In genomic region chr2:48946444-48947048, GRCh38 we compare ENCODE assay signal across 8 cellular contexts.
DNase-seq lines count a peak whose midpoint lies in the region; TF ChIP-seq lines count a peak whose summit lies in the region.

No MANE protein-coding gene starts in this region.

- H3K9me3 ChIP-seq in OCI-LY1 (ENCODE audit: low read length), result no peaks in the 10 kb centered on the region

- no peak overlapping the region for H3K27ac ChIP-seq in OCI-LY1 (ENCODE audit: low read depth, low read length, poor library complexity, severe bottlenecking)

- H3K9ac ChIP-seq in OCI-LY1 (ENCODE audit: low read length), result no peak overlapping the region

- no peak overlapping the region for H3K4me2 ChIP-seq in OCI-LY1 (ENCODE audit: low read length)

- H3K36me3 ChIP-seq in GM06990 (ENCODE audit: control insufficient read depth, insufficient read depth, low read length), result no peaks in the 10 kb centered on the region
- H3K36me3 ChIP-seq in H7 (replicated peaks; ENCODE audit: control insufficient read depth, insufficient read depth, low read length), result no peaks in the 10 kb centered on the region
- no peaks in the 10 kb centered on the region for H3K36me3 ChIP-seq in OCI-LY1 (ENCODE audit: insufficient read depth, low read length)

- H3K79me2 ChIP-seq in OCI-LY1 (ENCODE audit: insufficient read depth, low read length), result no peaks in the 10 kb centered on the region

- peak; percentile 78 for TF ChIP-seq CTCF in GM06990 (IDR thresholded peaks at IDR 0.05; ENCODE audit: insufficient read depth, low read length, poor library complexity, severe bottlenecking)
- TF ChIP-seq CTCF in OCI-LY1 (IDR thresholded peaks at IDR 0.05; ENCODE audit: low read length), result peak; percentile 93

- no peaks in the 10 kb centered on the region for H3F3A ChIP-seq in OCI-LY1 (ENCODE audit: insufficient read depth, low read length)

- H3K4me3 ChIP-seq in GM06990 (replicated peaks; ENCODE audit: low read depth, low read length) (no peak overlapping the region), H7 (ENCODE audit: insufficient read depth, low read depth, low read length) (no peak overlapping the region), OCI-LY1 (ENCODE audit: low read depth, low read length, poor library complexity, severe bottlenecking) (no peak overlapping the region)
- H3K4me3 ChIP-seq in Jurkat, Clone E6-1 (ENCODE audit: low read length), result no peak overlapping the region

- no peaks in the 10 kb centered on the region for H3K4me1 ChIP-seq in OCI-LY1 (ENCODE audit: insufficient read depth, low read length, severe bottlenecking)

- no peaks in the 10 kb centered on the region for H3K9me2 ChIP-seq in OCI-LY1 (ENCODE audit: low read depth, low read length)

- H3K27me3 ChIP-seq in GM06990 (replicated peaks; ENCODE audit: control insufficient read depth, insufficient read depth, low read length), result no peaks in the 10 kb centered on the region
- H3K27me3 ChIP-seq in H7 (ENCODE audit: control insufficient read depth, insufficient read depth, low read length), result no peaks in the 10 kb centered on the region
- H3K27me3 ChIP-seq in OCI-LY1 (ENCODE audit: insufficient read depth, low read length), result no peaks in the 10 kb centered on the region

- H2AFZ ChIP-seq in OCI-LY1 (ENCODE audit: low read length), result no peak overlapping the region

- no peaks in the 10 kb centered on the region for H4K20me1 ChIP-seq in OCI-LY1 (ENCODE audit: insufficient read depth, low read length)

- DNase-seq in 8988T (peak; percentile 13), GM06990 (ENCODE audit: extremely low read depth, insufficient read length) (peak; percentile 18), H7 (peak; percentile 60), astrocyte of the hippocampus (ENCODE audit: low read depth, low spot score) (peak; percentile 74), iPS DF 19.7 (ENCODE audit: low read depth, low spot score) (peak; percentile 15), smooth muscle cell of the brain vasculature (ENCODE audit: low read depth, low spot score) (peak; percentile 10)
- peak; percentile 24 for DNase-seq in Jurkat, Clone E6-1 (ENCODE audit: low read depth, low spot score)

Comparison
In these comparisons a context has a peak if more than half of its experiments do, and no peak if none do; other contexts are left out.
1. DNase-seq: peak in every context shown above with its lines; median percentile 74 in astrocyte of the hippocampus; 60 in H7; 24 in Jurkat, Clone E6-1; 18 in GM06990; 15 in iPS DF 19.7; 13 in 8988T; 10 in smooth muscle cell of the brain vasculature.